Comparison of ENCODE assay signal across 8 cellular contexts in genomic region chr15:67080118-67080899, GRCh38. TPM values are rescaled to one million over a fixed set of nuclear protein-coding genes. Genes with fewer than 3 reads are reported as not detected.
DNase-seq lines count a peak whose midpoint lies in the region; ATAC-seq, FAIRE-seq and TF ChIP-seq lines count a peak whose summit lies in the region.

No MANE protein-coding gene starts in this region.

- WGBS in liver, result 83% methylated on average over 12 of the region's 12 CpGs
- 94% methylated on average over 12 of the region's 12 CpGs for WGBS in HepG2 (ENCODE audit: low lambda C conversion rate)
- 22 to 23% methylated on average over 12 of the region's 12 CpGs for WGBS in aorta, 2 donors

- no peak for TF ChIP-seq CTCF in liver (IDR thresholded peaks at IDR 0.05; ENCODE audit: low read depth, low read length, missing input control)
- TF ChIP-seq CTCF in HepG2 (CRISPR knock-in tag; IDR thresholded peaks at IDR 0.05), result no peak
- TF ChIP-seq CTCF in brain (conservative IDR thresholded peaks at IDR 0.05), result no peak

- H3K27me3 Mint-ChIP-seq in brain (no peaks in the 10 kb centered on the region), memory B cell (no peaks in the 10 kb centered on the region)

- peaks cover 65% of the 10 kb centered on the region for H4K20me1 ChIP-seq in HepG2 (ENCODE audit: insufficient read depth, low read length)

- no peak for TF ChIP-seq POLR2A in HepG2 (IDR thresholded peaks at IDR 0.05; ENCODE audit: insufficient read depth in 1 of 2, low read depth in 2 of 2, low read length in 2 of 2)

- POLR2A ChIA-PET in HepG2 (lab: Yijun Ruan, JAX), result interaction anchor here (1.0 to 2.5 kb wide), 2 partner anchors 11 to 15 kb away, joined by 4 to 13 read pairs; partner anchors contain the start of gene SMAD3

- H3K27ac ChIP-seq in liver (ENCODE audit: low read depth in 1 of 2, low read length in 2 of 2) (peak overlapping the region in 1 of 2 donors; percentile 7), HepG2 (ENCODE audit: extremely low read length, insufficient read depth, low read length) (no peak overlapping the region), aorta (ENCODE audit: low read depth in 1 of 2, low read length in 2 of 2) (peak overlapping the region in 1 of 2 donors; percentile 94)

- no peaks in the 10 kb centered on the region for H3K27me3 ChIP-seq in liver (ENCODE audit: control insufficient read depth in 4 of 4, insufficient read depth in 4 of 4, low read length in 3 of 4)
- no peaks in the 10 kb centered on the region for H3K27me3 ChIP-seq in HepG2 (ENCODE audit: control insufficient read depth in 1 of 2, insufficient read depth in 2 of 2, low read length in 2 of 2)
- no peaks in the 10 kb centered on the region for H3K27me3 ChIP-seq in aorta (ENCODE audit: control insufficient read depth in 1 of 2, insufficient read depth in 2 of 2, low read length in 1 of 2)

- peaks cover 34% of the 10 kb centered on the region for H3K36me3 Mint-ChIP-seq in brain
- H3K36me3 Mint-ChIP-seq in memory B cell, result peaks cover 2% of the 10 kb centered on the region

- H3K27ac Mint-ChIP-seq in brain (peak overlapping the region in 3 of 5 experiments; percentile 34 to 92 (median 90)), memory B cell (peak overlapping the region; percentile 97)

- TF ChIP-seq RAD21 in liver (IDR thresholded peaks at IDR 0.05) (no peak), HepG2 (CRISPR knock-in tag; IDR thresholded peaks at IDR 0.05) (no peak)

- ATAC-seq in HepG2 (no peak), memory B cell (ENCODE audit: low read depth) (no peak), aorta (ENCODE audit: low FRiP score) (peak; percentile 83), HG02759 (IDR thresholded peaks at IDR 0.05; ENCODE audit: unreplicated experiment) (no peak)

- H3K4me2 ChIP-seq in HepG2 (ENCODE audit: low read depth, low read length), result no peak overlapping the region

- CTCF ChIA-PET in HepG2 (lab: Yijun Ruan, JAX; ENCODE audit: low intra/inter-chr PET ratio, low total read pairs), result interaction anchor here (1.2 kb wide), 1 partner anchor 134 kb away, joined by 3 read pairs; no protein-coding TSS in a partner anchor

- intact Hi-C loops in HepG2 (cut with micrococcal nuclease; ENCODE audit: unreplicated experiment), result no loop called here
- intact Hi-C loops in aorta (cut with DNase I), result no loop called here
- intact Hi-C loops in posterior cingulate gyrus (cut with DNase I), result loop anchor here (10.0 kb wide), 1 partner anchor 56 kb away; no protein-coding TSS in a partner anchor

- TF ChIP-seq EP300 in HepG2 (IDR thresholded peaks at IDR 0.05; ENCODE audit: low read depth in 2 of 2, low read length in 2 of 2), result no peak
- no peak for TF ChIP-seq EP300 in HepG2 (CRISPR knock-in tag; IDR thresholded peaks at IDR 0.05; ENCODE audit: borderline replicate concordance)

- H2AFZ ChIP-seq in HepG2 (ENCODE audit: low read length), result no peak overlapping the region

- in situ Hi-C loops in HepG2 (cut with HindIII; ENCODE audit: extremely low pct_ligation_motif_present, low pct_unique_long_range_greater_than_20kb), result no loop called here

- no peaks in the 10 kb centered on the region for H3K36me3 ChIP-seq in liver (ENCODE audit: control insufficient read depth in 4 of 4, insufficient read depth in 3 of 4, low read depth in 1 of 4, low read length in 3 of 4)
- H3K36me3 ChIP-seq in HepG2 (replicated peaks in 1 of 2; ENCODE audit: control insufficient read depth in 1 of 2, insufficient read depth in 2 of 2, low read length in 2 of 2), result peaks cover 24 to 50% of the 10 kb centered on the region in 2 experiments
- H3K36me3 ChIP-seq in aorta (ENCODE audit: control insufficient read depth in 1 of 2, insufficient read depth in 2 of 2, low read length in 1 of 2), result no peaks in the 10 kb centered on the region

- peaks cover 76% of the 10 kb centered on the region for H3K4me1 Mint-ChIP-seq in brain
- H3K4me1 Mint-ChIP-seq in memory B cell, result peaks cover 83% of the 10 kb centered on the region

- H3K9ac ChIP-seq in liver (ENCODE audit: low read depth in 1 of 2, low read length in 2 of 2) (no peak overlapping the region), HepG2 (ENCODE audit: insufficient read depth, low read depth, low read length) (no peak overlapping the region)

- no TSS peak for BruUV-seq in HepG2 (replicated peaks; lab: Mats Ljungman, UMichigan)

- no peak overlapping the region for H3K4me3 ChIP-seq in liver (ENCODE audit: low read depth in 1 of 3, low read length in 3 of 3)
- H3K4me3 ChIP-seq in HepG2 (replicated peaks in 1 of 3; ENCODE audit: insufficient read depth in 1 of 3, low read depth in 2 of 3, low read length in 3 of 3), result no peak overlapping the region
- H3K4me3 ChIP-seq in aorta (ENCODE audit: low read length in 2 of 2), result no peak overlapping the region

- DNase-seq in HepG2 (ENCODE audit: low spot score), result no peak
- no peak for DNase-seq in memory B cell (ENCODE audit: low spot score in 2 of 2)
- DNase-seq in aorta, result peak; percentile 77 to 80
- no peak for DNase-seq in kidney glomerular epithelial cell (lab: John Stamatoyannopoulos, UW)
- no peak for DNase-seq in posterior cingulate gyrus

- H3K4me3 Mint-ChIP-seq in brain, result peak overlapping the region in 1 of 5 experiments; percentile 24
- peak overlapping the region; percentile 70 for H3K4me3 Mint-ChIP-seq in memory B cell

- no peak for FAIRE-seq in HepG2 (lab: Jason Lieb, UNC)

- H3K4me1 ChIP-seq in liver (ENCODE audit: control insufficient read depth in 4 of 4, insufficient read depth in 4 of 4, low read length in 3 of 4), result peaks cover 5 to 35% (median 19%) of the 10 kb centered on the region in 4 donors
- H3K4me1 ChIP-seq in HepG2 (ENCODE audit: insufficient read depth, low read length), result peaks cover 94% of the 10 kb centered on the region
- H3K4me1 ChIP-seq in aorta (ENCODE audit: control insufficient read depth in 1 of 2, insufficient read depth in 2 of 2, low read length in 2 of 2), result peaks cover 4 to 14% of the 10 kb centered on the region in 2 donors

- H3K9me3 Mint-ChIP-seq in brain (peaks cover 0 to 1% (median 0%) of the 10 kb centered on the region in 5 experiments), memory B cell (no peaks in the 10 kb centered on the region)

- H3K9me3 ChIP-seq in liver (ENCODE audit: control insufficient read depth in 4 of 4, low read length in 3 of 4), result no peaks in the 10 kb centered on the region
- H3K9me3 ChIP-seq in HepG2 (ENCODE audit: low read length), result no peaks in the 10 kb centered on the region
- H3K9me3 ChIP-seq in aorta (ENCODE audit: control insufficient read depth, low read length), result no peaks in the 10 kb centered on the region

- H3K79me2 ChIP-seq in HepG2 (ENCODE audit: insufficient read depth, low read length), result peaks cover 97% of the 10 kb centered on the region

TF ChIP-seq in liver, 16 proteins besides CTCF, POLR2A, EP300 and RAD21 (continues in another document):
- TF ChIP-seq HNF4G (IDR thresholded peaks at IDR 0.05) (no peak), HNF4A (conservative IDR thresholded peaks at IDR 0.05) (no peak), TAF1 (conservative IDR thresholded peaks at IDR 0.05) (no peak), JUND (IDR thresholded peaks at IDR 0.05) (no peak), ATF3 (IDR thresholded peaks at IDR 0.05) (no peak)

TF ChIP-seq in HepG2, 621 proteins besides CTCF, POLR2A, EP300 and RAD21:
- TF ChIP-seq YY1 (IDR thresholded peaks at IDR 0.05; ENCODE audit: insufficient read depth, insufficient replicate concordance, low read depth, low read length) (no peak), FIP1L1 (IDR thresholded peaks at IDR 0.05; ENCODE audit: borderline replicate concordance, insufficient read depth, low read depth, low read length) (no peak)

RNA-seq across cellular contexts. Expression of gene SMAD3, which starts 14.9 kb away (rescaled TPM):
- total RNA-seq in liver (10 to 100 TPM in 1 of 2 donors, 1 to 10 TPM in 1; 4.0 to 12.2 TPM), HepG2 (2016; rRNA removed; fragmentation: Illumina TruSeq; extraction: Trizol) (8.6 and 10.0 TPM in 2 replicates), aorta (10 to 100 TPM; 65.9 to 90.8 TPM)
- polyA plus RNA-seq in liver (1 to 10 TPM; 5.2 to 5.7 TPM), HepG2 (2011; rRNA removed) (56.3 and 59.1 TPM in 2 replicates), brain (ENCODE audit: insufficient read depth, low read depth, low replicate concordance) (7.8 TPM), aorta (10 to 100 TPM in 1 of 2 donors, 1 to 10 TPM in 1; 7.1 to 44.1 TPM)
- 5.9 and 6.9 TPM in 2 replicates for total RNA-seq in HepG2 (2016; cell fraction: cytosol; rRNA removed; fragmentation: Illumina TruSeq; extraction: Trizol; ENCODE audit: low read depth)
- 8.6 and 9.2 TPM in 2 replicates for total RNA-seq in HepG2 (2016; cell fraction: insoluble cytoplasmic fraction; rRNA removed; fragmentation: Illumina TruSeq; extraction: Trizol)
- total RNA-seq in HepG2 (2016; cell fraction: membrane; rRNA removed; fragmentation: Illumina TruSeq; extraction: Trizol), result 6.1 and 6.5 TPM in 2 replicates
- 15.6 and 16.8 TPM in 2 replicates for total RNA-seq in HepG2 (2016; cell fraction: nucleus; rRNA removed; fragmentation: Illumina TruSeq; extraction: Trizol)
- polyA plus RNA-seq in HepG2 (2011; cell fraction: cytosol; rRNA removed), result 15.3 and 17.1 TPM in 2 replicates
- 92.6 and 110 TPM in 2 replicates for polyA plus RNA-seq in HepG2 (2011; cell fraction: nucleus; rRNA removed)
- 27.7 and 30.7 TPM in 2 replicates for polyA plus RNA-seq in HepG2 (2012)
- 0.69 and 1.4 TPM in 2 replicates for polyA plus RNA-seq in HepG2 (2016; cell fraction: cytosol; fragmentation: Illumina TruSeq; extraction: Trizol; ENCODE audit: low read depth)
- 9.8 and 12.0 TPM in 2 replicates for polyA plus RNA-seq in HepG2 (2016; cell fraction: insoluble cytoplasmic fraction; fragmentation: Illumina TruSeq; extraction: Trizol; ENCODE audit: low read depth)
- 2.7 and 3.7 TPM in 2 replicates for polyA plus RNA-seq in HepG2 (2016; cell fraction: membrane; fragmentation: Illumina TruSeq; extraction: Trizol; ENCODE audit: low read depth)
- polyA plus RNA-seq in HepG2 (2016; cell fraction: nucleus; fragmentation: Illumina TruSeq; extraction: Trizol; ENCODE audit: insufficient read depth, low read depth), result 25.8 and 26.1 TPM in 2 replicates
- polyA minus RNA-seq in HepG2 (2011; rRNA and poly(A)+ RNA removed; ENCODE audit: low replicate concordance), result 37.4 and 65.9 TPM in 2 replicates
- 17.8 and 26.2 TPM in 2 replicates for polyA minus RNA-seq in HepG2 (2011; cell fraction: cytosol; rRNA and poly(A)+ RNA removed)
- 43.8 and 50.1 TPM in 2 replicates for polyA minus RNA-seq in HepG2 (2011; cell fraction: nucleus; rRNA and poly(A)+ RNA removed)

Comparison
In these comparisons a context has a peak if more than half of its experiments do, and no peak if none do; other contexts are left out.
1. DNase-seq: peak in aorta (2 of 2); none in HepG2 (single experiment), memory B cell (0 of 2), kidney glomerular epithelial cell (single experiment) and posterior cingulate gyrus (0 of 10).